ENCODE assay signal across 9 cellular contexts in genomic region chr15:89333011-89333860, GRCh38. TPM values are rescaled to one million over a fixed set of nuclear protein-coding genes. Genes with fewer than 3 reads are reported as not detected.
DNase-seq lines count a peak whose midpoint lies in the region; ATAC-seq, FAIRE-seq and TF ChIP-seq lines count a peak whose summit lies in the region.
"Had no signal": no experiment of that assay in that cellular context is flagged by ENCODE, and none has a peak within 500 bp of the region (broad histone marks: within the 10 kb centered on the region; RNA-seq: fewer than 3 reads in every experiment).

No MANE protein-coding gene starts in this region.

- peak; percentile 43 for TF ChIP-seq POLR2A in GM12878 (IDR thresholded peaks at IDR 0.05; ENCODE audit: low read depth, low read length)

- H3K27ac ChIP-seq in cardiac muscle cell (no peak overlapping the region), GM12878 (ENCODE audit: control insufficient read depth, insufficient read depth) (peak overlapping the region; percentile 90; the same call in 1 of the 2 replicates), mesenchymal stem cell (ENCODE audit: low read length, poor library complexity, severe bottlenecking) (no peak overlapping the region), upper lobe of right lung (no peak overlapping the region)

- no peak for TF ChIP-seq RAD21 in GM12878 (IDR thresholded peaks at IDR 0.05; ENCODE audit: insufficient read depth, low read depth, low read length)

- H2BK5ac ChIP-seq in mesenchymal stem cell (ENCODE audit: low read depth, low read length, poor library complexity, severe bottlenecking), result no peak overlapping the region

- H4K20me1 ChIP-seq in GM12878 (ENCODE audit: control insufficient read depth, insufficient read depth), result peaks cover 12% of the 10 kb centered on the region

- no peak overlapping the region for H2BK15ac ChIP-seq in mesenchymal stem cell (ENCODE audit: low read depth, poor library complexity, severe bottlenecking)

- RAD21 ChIA-PET in GM12878 (lab: Charles Lee; ENCODE audit: unreplicated experiment), result no interaction called here

- POLR2A ChIA-PET in GM12878 (lab: Charles Lee), result no interaction called here

- H2AK5ac ChIP-seq in mesenchymal stem cell (ENCODE audit: low read length, severe bottlenecking), result no peak overlapping the region

- H3K23ac ChIP-seq in mesenchymal stem cell (ENCODE audit: low read length in 2 of 2), result peak overlapping the region in 1 of 2 experiments; percentile 46

- H3K9me3 ChIP-seq in cardiac muscle cell (ENCODE audit: low read depth) (no peaks in the 10 kb centered on the region), GM12878 (replicated peaks; ENCODE audit: control insufficient read depth, insufficient read depth, low read length) (no peaks in the 10 kb centered on the region), mesenchymal stem cell (ENCODE audit: control insufficient read depth, low read length) (no peaks in the 10 kb centered on the region), upper lobe of right lung (no peaks in the 10 kb centered on the region)

- H3K36me3 ChIP-seq in cardiac muscle cell (peaks cover 42% of the 10 kb centered on the region), GM12878 (ENCODE audit: control insufficient read depth in 2 of 2, insufficient read depth in 2 of 2, low read length in 1 of 2) (peaks cover 15 to 34% of the 10 kb centered on the region in 2 experiments), mesenchymal stem cell (ENCODE audit: control insufficient read depth in 1 of 2, insufficient read depth in 2 of 2, low read depth in 1 of 2, low read length in 2 of 2) (peaks cover 41 to 47% of the 10 kb centered on the region in 2 experiments), upper lobe of right lung (peaks cover 52% of the 10 kb centered on the region)

- peak overlapping the region in 1 of 2 experiments; percentile 32 for H3K14ac ChIP-seq in mesenchymal stem cell (ENCODE audit: low read length in 2 of 2)

- H3K4ac ChIP-seq in mesenchymal stem cell (ENCODE audit: low read depth in 1 of 2, low read length in 2 of 2), result no peak overlapping the region

- H3K4me2 ChIP-seq in GM12878 (ENCODE audit: control insufficient read depth, insufficient read depth), result peak overlapping the region; percentile 88
- H3K4me2 ChIP-seq in mesenchymal stem cell (ENCODE audit: low read length, poor library complexity, severe bottlenecking), result peak overlapping the region; percentile 91

- peaks cover 24% of the 10 kb centered on the region for H3K79me1 ChIP-seq in mesenchymal stem cell (replicated peaks; ENCODE audit: low read length, poor library complexity, severe bottlenecking)

- DNase-seq in cardiac muscle cell (ENCODE audit: low read depth in 1 of 2, low spot score in 1 of 2), result no peak
- DNase-seq in left cardiac atrium, result no peak
- no peak for DNase-seq in GM12878 (ENCODE audit: low read depth, low spot score)
- DNase-seq in mesenchymal stem cell, result no peak
- DNase-seq in upper lobe of right lung, result no peak
- no peak for DNase-seq in dedifferentiated amniotic fluid mesenchymal stem cell (ENCODE audit: extremely low spot score)
- DNase-seq in NCI-H69 (lab: John Stamatoyannopoulos, UW), result no peak

- intact Hi-C loops in left cardiac atrium (cut with DNase I), result no loop called here
- intact Hi-C loops in GM12878 (cut with micrococcal nuclease; ENCODE audit: unreplicated experiment), result loop anchor here (5.0 kb wide), 1 partner anchor 126 kb away; no protein-coding TSS in a partner anchor
- intact Hi-C loops in upper lobe of right lung (cut with DNase I), result no loop called here

- no peak for TF ChIP-seq EP300 in GM12878 (IDR thresholded peaks at IDR 0.05; ENCODE audit: borderline replicate concordance in 1 of 2, control insufficient read depth in 1 of 2, low read depth in 2 of 2, low read length in 2 of 2)

- FAIRE-seq in GM12878 (lab: Jason Lieb, UNC), result no peak
- FAIRE-seq: endometrium had no signal

- H3K4me3 ChIP-seq in cardiac muscle cell (peak overlapping the region; percentile 59), GM12878 (peak overlapping the region; percentile 76), mesenchymal stem cell (ENCODE audit: insufficient read depth in 1 of 2, low read depth in 1 of 2, low read length in 2 of 2) (peak overlapping the region; percentile 2 to 87), upper lobe of right lung (peak overlapping the region; percentile 85)

- H2AFZ ChIP-seq in GM12878 (ENCODE audit: control insufficient read depth, low read depth, low read length) (no peak overlapping the region), mesenchymal stem cell (ENCODE audit: low read depth, low read length) (no peak overlapping the region)

- H2BK120ac ChIP-seq in mesenchymal stem cell (ENCODE audit: low read depth, low read length), result no peak overlapping the region

- peak overlapping the region in 1 of 2 experiments; percentile 47 for H2BK12ac ChIP-seq in mesenchymal stem cell (ENCODE audit: low read length in 2 of 2)

- WGBS in GM12878 (ENCODE audit: insufficient coverage, insufficient replicate concordance, low lambda C conversion rate, missing lambda C conversion rate), result 88% methylated on average over 53 of the region's 57 CpGs
- 93% methylated on average over 54 of the region's 57 CpGs for WGBS in mesenchymal stem cell

- H3K4me1 ChIP-seq in cardiac muscle cell (ENCODE audit: low read depth) (no peaks in the 10 kb centered on the region), GM12878 (ENCODE audit: control insufficient read depth, insufficient read depth, low read length) (peaks cover 33% of the 10 kb centered on the region), mesenchymal stem cell (ENCODE audit: control insufficient read depth, insufficient read depth, low read depth, low read length) (peaks cover 32% of the 10 kb centered on the region), upper lobe of right lung (peaks cover 45% of the 10 kb centered on the region)

- no peak overlapping the region for H4K91ac ChIP-seq in mesenchymal stem cell (ENCODE audit: low read length)

- H3K18ac ChIP-seq in mesenchymal stem cell (ENCODE audit: low read depth in 1 of 2, low read length in 2 of 2), result no peak overlapping the region

- SMC1A ChIA-PET in GM12878 (lab: Charles Lee; ENCODE audit: uncharacterized antibody, unreplicated experiment), result no interaction called here

- H3K27me3 ChIP-seq in cardiac muscle cell (peaks cover 3% of the 10 kb centered on the region), GM12878 (replicated peaks in 1 of 2; ENCODE audit: control insufficient read depth in 2 of 2, insufficient read depth in 2 of 2, low read length in 1 of 2) (no peaks in the 10 kb centered on the region), mesenchymal stem cell (ENCODE audit: control insufficient read depth in 1 of 2, insufficient read depth in 1 of 2, low read length in 2 of 2) (peaks cover 0 to 6% of the 10 kb centered on the region in 2 experiments), upper lobe of right lung (no peaks in the 10 kb centered on the region)

- H3K79me2 ChIP-seq in GM12878 (ENCODE audit: control insufficient read depth, insufficient read depth, low read length), result peaks cover 49% of the 10 kb centered on the region

- in situ Hi-C loops in GM12878 (cut with MboI), result no loop called here

- TSS peak; percentile 65 for BruUV-seq in GM12878 (replicated peaks; lab: Mats Ljungman, UMichigan)

- H3K9ac ChIP-seq in GM12878 (ENCODE audit: control insufficient read depth, insufficient read depth, low read length) (peak overlapping the region; percentile 91), mesenchymal stem cell (ENCODE audit: low read length) (peak overlapping the region; percentile 91)

- ATAC-seq in left cardiac atrium (no peak), GM12878 (no peak), upper lobe of right lung (no peak), esophagus mucosa (no peak)

- H4K8ac ChIP-seq in mesenchymal stem cell (ENCODE audit: low read length), result no peak overlapping the region

- TF ChIP-seq CTCF in cardiac muscle cell (IDR thresholded peaks at IDR 0.05; ENCODE audit: low read depth, low read length) (no peak), GM12878 (IDR thresholded peaks at IDR 0.05 in 2 of 3, conservative IDR thresholded peaks at IDR 0.05 in 1 of 3; ENCODE audit: control insufficient read depth in 2 of 3, extremely low read depth in 1 of 3, insufficient read depth in 1 of 3, low read depth in 3 of 3, low read length in 3 of 3) (no peak), upper lobe of right lung (IDR thresholded peaks at IDR 0.05) (no peak)

- CTCF ChIA-PET in GM12878 (lab: Yijun Ruan, JAX), result interaction anchor here (1.0 to 13.0 kb wide), 5 partner anchors 18 to 127 kb away, joined by 3 to 116 read pairs (median 3); partner anchors contain the start of gene FANCI

TF ChIP-seq in GM12878, 131 proteins besides CTCF, POLR2A, EP300 and RAD21 (continues in another document):
- no peak for TF ChIP-seq POU2F2 (IDR thresholded peaks at IDR 0.05; ENCODE audit: borderline replicate concordance, low read depth, low read length)
- TF ChIP-seq CHD2 (IDR thresholded peaks at IDR 0.05; ENCODE audit: borderline replicate concordance, low read depth, low read length), result no peak

RNA-seq across cellular contexts. Expression of gene POLG, which starts 1.4 kb away (rescaled TPM):
- total RNA-seq in cardiac muscle cell (56.2 and 63.9 TPM in 2 replicates), left cardiac atrium (10 to 100 TPM; 35.3 to 39.3 TPM), GM12878 (2014; rRNA removed) (50.5 and 54.8 TPM in 2 replicates), GM12878 (2014; rRNA removed; fragmentation: Illumina TruSeq; extraction: Trizol) (26.3 and 27.3 TPM in 2 replicates), GM12878 (2021) (66.2 and 71.1 TPM in 2 replicates), upper lobe of right lung (56.6 TPM), esophagus mucosa (34.6 TPM)
- polyA plus RNA-seq in cardiac muscle cell (47.3 and 53.5 TPM in 2 replicates), GM12878 (2011; rRNA removed) (21.1 and 23.8 TPM in 2 replicates), GM12878 (2014; fragmentation: Illumina TruSeq; extraction: Trizol) (24.7 and 35.7 TPM in 2 replicates), GM12878 (2014; fragmentation: Nextera tagmentation; extraction: Ambion mirVana) (10 to 100 TPM; 14.8 to 21.6 TPM), GM12878 (2014; rRNA removed) (41.8 and 46.4 TPM in 2 replicates), GM12878 (2016; fragmentation: Nextera tagmentation; extraction: Ambion mirVana) (10 to 100 TPM; 30.2 to 40.4 TPM)
- total RNA-seq in GM12878 (2013; cell fraction: nucleolus; rRNA removed), result 122 and 151 TPM in 2 replicates
- polyA plus RNA-seq in GM12878 (2011; ENCODE audit: low read depth), result 29.0 TPM
- polyA plus RNA-seq in GM12878 (2011; cell fraction: cytosol; rRNA removed), result 21.0 and 26.9 TPM in 2 replicates
- polyA plus RNA-seq in GM12878 (2011; cell fraction: nucleus; rRNA removed), result 186 and 256 TPM in 2 replicates
- 36.6 and 46.1 TPM in 2 replicates for polyA plus RNA-seq in GM12878 (2012)
- 23.7 and 44.0 TPM in 2 replicates for polyA minus RNA-seq in GM12878 (2011; rRNA and poly(A)+ RNA removed)
- polyA minus RNA-seq in GM12878 (2011; cell fraction: cytosol; rRNA and poly(A)+ RNA removed), result 13.7 and 22.3 TPM in 2 replicates
- 59.7 and 112 TPM in 2 replicates for polyA minus RNA-seq in GM12878 (2011; cell fraction: nucleus; rRNA and poly(A)+ RNA removed)
- polyA plus RNA-seq in mesenchymal stem cell (2013, experiment 1 of 2), result 18.2 TPM
- polyA plus RNA-seq in mesenchymal stem cell (2013, experiment 2 of 2), result 16.6 TPM
